Comparison of ENCODE assay signal across 9 cellular contexts in the genomic region with DNA sequence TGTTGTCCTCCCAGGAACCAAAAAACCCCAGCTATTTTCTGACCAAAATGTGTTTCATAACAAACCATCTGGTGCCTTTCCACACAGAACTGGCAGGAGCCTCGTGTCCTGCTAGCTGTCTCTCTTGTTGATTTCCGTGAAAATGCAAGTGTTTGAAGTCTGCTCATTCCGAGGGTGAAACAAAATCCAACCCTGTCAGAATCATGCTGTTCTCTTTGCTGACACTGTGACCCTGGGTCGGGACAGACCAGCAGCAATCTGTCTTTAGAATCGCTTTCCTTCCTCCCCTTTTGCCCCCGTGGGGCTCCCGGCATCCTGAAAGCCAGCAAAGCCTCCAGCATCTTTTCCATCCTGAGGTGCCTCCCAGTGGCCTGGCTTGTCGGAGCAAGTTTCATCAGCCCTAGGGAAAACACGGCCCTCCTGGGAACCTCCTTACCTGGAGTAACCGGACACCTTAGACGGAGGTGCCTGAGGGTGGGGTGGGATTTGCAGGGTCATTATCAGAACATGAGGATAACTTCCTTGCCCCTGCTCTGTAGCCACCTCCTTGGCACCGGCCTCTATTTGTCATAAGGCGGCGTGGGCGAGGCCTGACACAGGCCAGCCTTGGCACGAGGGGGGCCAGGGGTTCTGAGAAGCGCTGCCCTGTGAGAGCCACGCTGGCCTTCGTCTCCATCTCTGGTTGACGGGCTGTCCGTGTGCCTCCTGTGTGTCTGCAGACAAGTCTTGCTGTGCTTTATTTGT. TPM values are rescaled to one million over a fixed set of nuclear protein-coding genes. Genes with fewer than 3 reads are reported as not detected.
A peak's percentile ranks its signal among the peaks of the same experiment; 100 is the strongest.
DNase-seq lines count a peak whose midpoint lies in the region; ATAC-seq and TF ChIP-seq lines count a peak whose summit lies in the region.
"Had no signal": no experiment of that assay in that cellular context is flagged by ENCODE, and none has a peak within 500 bp of the region (broad histone marks: within the 10 kb centered on the region; RNA-seq: fewer than 3 reads in every experiment).

No MANE protein-coding gene starts in this region.

- no peaks in the 10 kb centered on the region for H3K9me3 Mint-ChIP-seq in activated naive CD4-positive, alpha-beta T cell treated with anti-CD3 and anti-CD28 coated beads, Interleukin-2, amount 50 U/mL, for 24 hours
- H3K9me3 Mint-ChIP-seq: activated B cell treated with CpG ODN at 0.5 μM for 24 hours had no signal

- H3K4me3 ChIP-seq in ascending aorta, result no peak overlapping the region
- H3K4me3 ChIP-seq in iPS-18c (ENCODE audit: insufficient read depth, low read depth, low read length), result 0 out of 2 replicates have a peak overlapping the region, but pooled peaks have one; percentile 2
- H3K4me3 ChIP-seq in thoracic aorta, result peak overlapping the region; percentile 20

- H3K9me3 ChIP-seq in ascending aorta, result no peaks in the 10 kb centered on the region
- no peaks in the 10 kb centered on the region for H3K9me3 ChIP-seq in iPS-18c (ENCODE audit: control insufficient read depth, insufficient read depth, low read length)
- H3K9me3 ChIP-seq in thoracic aorta, result no peaks in the 10 kb centered on the region

- no peak for TF ChIP-seq CTCF in ascending aorta (IDR thresholded peaks at IDR 0.05)
- no peak for TF ChIP-seq CTCF in thoracic aorta (IDR thresholded peaks at IDR 0.05)

- no peaks in the 10 kb centered on the region for H3K27me3 ChIP-seq in ascending aorta
- H3K27me3 ChIP-seq in thoracic aorta (replicated peaks; ENCODE audit: insufficient read depth), result no peaks in the 10 kb centered on the region

- H3K27ac Mint-ChIP-seq in activated naive CD4-positive, alpha-beta T cell treated with anti-CD3 and anti-CD28 coated beads, Interleukin-2, amount 50 U/mL, for 24 hours, result peak overlapping the region; percentile 83
- H3K27ac Mint-ChIP-seq: activated B cell treated with CpG ODN at 0.5 μM for 24 hours had no signal

- intact Hi-C loops in ascending aorta (cut with DNase I), result loop anchor here (1.0 kb wide), 1 partner anchor 22 kb away; no protein-coding TSS in a partner anchor

- H3K4me3 Mint-ChIP-seq in activated naive CD4-positive, alpha-beta T cell treated with anti-CD3 and anti-CD28 coated beads, Interleukin-2, amount 50 U/mL, for 24 hours, result peak overlapping the region; percentile 57
- H3K4me3 Mint-ChIP-seq: activated B cell treated with CpG ODN at 0.5 μM for 24 hours had no signal

- H3K36me3 Mint-ChIP-seq in activated naive CD4-positive, alpha-beta T cell treated with anti-CD3 and anti-CD28 coated beads, Interleukin-2, amount 50 U/mL, for 24 hours, result no peaks in the 10 kb centered on the region

- H3K4me1 ChIP-seq in ascending aorta, result peaks cover 18 to 43% of the 10 kb centered on the region in 2 donors
- peaks cover 40 to 67% of the 10 kb centered on the region in 2 donors for H3K4me1 ChIP-seq in thoracic aorta (ENCODE audit: control insufficient read depth in 1 of 2, low read depth in 2 of 2)

- H3K27me3 Mint-ChIP-seq in activated naive CD4-positive, alpha-beta T cell treated with anti-CD3 and anti-CD28 coated beads, Interleukin-2, amount 50 U/mL, for 24 hours, result no peaks in the 10 kb centered on the region

- no peak for DNase-seq in activated naive CD4-positive, alpha-beta T cell treated with Interleukin-2 at 50 U/mL for 16 hours
- DNase-seq in ascending aorta (ENCODE audit: low spot score in 2 of 2) (no peak), thoracic aorta (ENCODE audit: low spot score) (peak; percentile 51), T-helper 1 cell (no peak)
- DNase-seq: activated B cell treated with CpG ODN at 0.5 μM for 24 hours had no signal

- H3K36me3 ChIP-seq in ascending aorta (peaks cover 4 to 22% of the 10 kb centered on the region in 2 donors), thoracic aorta (no peaks in the 10 kb centered on the region)

- peaks cover 88% of the 10 kb centered on the region for H3K4me1 Mint-ChIP-seq in activated naive CD4-positive, alpha-beta T cell treated with anti-CD3 and anti-CD28 coated beads, Interleukin-2, amount 50 U/mL, for 24 hours

- ATAC-seq in thoracic aorta (ENCODE audit: insufficient number of reproducible peaks, low FRiP score, low read depth) (peak; percentile 44), GM19328 (IDR thresholded peaks at IDR 0.05; ENCODE audit: unreplicated experiment) (no peak), GM21529 (IDR thresholded peaks at IDR 0.05; ENCODE audit: unreplicated experiment) (no peak)

- H3K27ac ChIP-seq in ascending aorta, result peak overlapping the region; percentile 87 to 95
- peak overlapping the region; percentile 88 to 95 for H3K27ac ChIP-seq in thoracic aorta

RNA-seq across cellular contexts. Expression of gene LDLRAP1, which starts 24.9 kb away (rescaled TPM):
- total RNA-seq in ascending aorta (75.4 TPM), thoracic aorta (10 to 100 TPM; 35.2 to 55.2 TPM)

RNA-seq across cellular contexts. Expression of gene MAN1C1, which starts 48.3 kb away (rescaled TPM):
- total RNA-seq in ascending aorta (14.3 TPM), thoracic aorta (10 to 100 TPM; 21.0 to 26.0 TPM)

Comparison
In these comparisons a context has a peak if more than half of its experiments do, and no peak if none do; other contexts are left out.
1. H3K4me3 ChIP-seq: peak in iPS-18c (single experiment) and thoracic aorta (single experiment); none in ascending aorta (0 of 2).